In the genomic region with DNA sequence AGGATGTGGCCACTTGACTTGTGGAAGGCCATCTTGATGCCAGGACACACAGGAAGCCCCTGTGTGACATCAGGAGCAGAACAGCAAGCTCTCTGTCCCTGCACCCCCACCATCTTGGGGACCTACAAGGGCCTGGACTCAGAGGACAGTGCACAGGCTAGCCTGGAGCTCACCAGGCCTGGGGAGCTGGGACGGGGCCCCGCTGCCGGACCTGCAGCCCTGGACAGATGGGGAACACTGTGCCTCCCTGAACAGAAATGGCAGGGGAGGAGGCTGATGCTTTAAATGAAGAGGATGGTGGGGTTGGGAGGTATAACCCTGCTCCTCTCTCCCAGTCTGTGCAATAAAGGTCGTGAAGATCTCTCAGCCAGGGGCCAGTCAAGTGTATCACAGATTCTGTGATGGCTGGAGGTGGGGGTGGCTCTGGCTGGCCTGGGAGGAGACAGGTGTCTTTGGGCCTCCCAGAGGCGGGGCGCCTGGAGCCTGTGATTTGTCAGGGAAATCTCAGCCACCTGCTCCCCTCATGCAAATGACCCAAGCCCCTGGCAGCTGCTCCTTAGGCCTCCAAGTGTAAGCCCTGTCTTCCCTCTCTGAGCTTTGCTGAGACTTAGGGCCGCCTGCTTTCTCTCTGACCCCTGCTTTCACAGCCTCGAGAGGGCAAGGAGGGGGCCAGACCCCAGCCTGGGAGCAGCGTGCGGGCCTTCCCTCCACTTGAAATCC, we compare ENCODE assay signal across 9 cellular contexts. TPM values are rescaled to one million over a fixed set of nuclear protein-coding genes. Genes with fewer than 3 reads are reported as not detected.
DNase-seq lines count a peak whose midpoint lies in the region; ATAC-seq and TF ChIP-seq lines count a peak whose summit lies in the region.
"Had no signal": no experiment of that assay in that cellular context is flagged by ENCODE, and none has a peak within 500 bp of the region (broad histone marks: within the 10 kb centered on the region; RNA-seq: fewer than 3 reads in every experiment).

No MANE protein-coding gene starts in this region.

- no peaks in the 10 kb centered on the region for H3F3A ChIP-seq in MM.1S (ENCODE audit: insufficient read depth, low read length)

- H3K27me3 Mint-ChIP-seq in activated CD4-positive, alpha-beta T cell treated with anti-CD3 and anti-CD28 coated beads for 36 hours, result no peaks in the 10 kb centered on the region

- no peaks in the 10 kb centered on the region for H3K27me3 ChIP-seq in MM.1S (replicated peaks; ENCODE audit: insufficient read depth, low read length)

- intact Hi-C loops in activated CD4-positive, alpha-beta T cell treated with anti-CD3 and anti-CD28 coated beads for 36 hours (cut with DNase I, micrococcal nuclease), result no loop called here

- TF ChIP-seq CTCF in MM.1S (IDR thresholded peaks at IDR 0.05; ENCODE audit: low read length), result no peak

- H3K9ac ChIP-seq in MM.1S (ENCODE audit: low read length), result peak overlapping the region; percentile 7; the same call in 1 of the 2 replicates

- no peaks in the 10 kb centered on the region for H3K36me3 ChIP-seq in MM.1S (replicated peaks; ENCODE audit: insufficient read depth, low read length)

- peaks cover 2% of the 10 kb centered on the region for H3K36me3 Mint-ChIP-seq in activated CD4-positive, alpha-beta T cell treated with anti-CD3 and anti-CD28 coated beads for 36 hours (ENCODE audit: low read depth)

- H3K9me2 ChIP-seq in MM.1S (replicated peaks; ENCODE audit: insufficient read depth, low read length), result no peaks in the 10 kb centered on the region

- no peaks in the 10 kb centered on the region for H3K4me1 Mint-ChIP-seq in activated CD4-positive, alpha-beta T cell treated with anti-CD3 and anti-CD28 coated beads for 36 hours

- ATAC-seq in GM18502 (IDR thresholded peaks at IDR 0.05; ENCODE audit: poor library complexity, unreplicated experiment) (peak; percentile 93), GM21515 (IDR thresholded peaks at IDR 0.05; ENCODE audit: unreplicated experiment) (peak; percentile 82)
- ATAC-seq in activated CD4-positive, alpha-beta T cell treated with anti-CD3 and anti-CD28 coated beads for 36 hours, result no peak

- no peaks in the 10 kb centered on the region for H3K79me2 ChIP-seq in MM.1S (ENCODE audit: low read length)

- no peaks in the 10 kb centered on the region for H4K20me1 ChIP-seq in MM.1S (ENCODE audit: insufficient read depth, low read length)

- CTCF ChIA-PET in activated CD4-positive, alpha-beta T cell treated with anti-CD3 and anti-CD28 coated beads for 36 hours (lab: Charles Lee), result interaction anchor here (1.8 kb wide), 1 partner anchor 11 kb away, joined by 7 read pairs; a partner anchor contains a TSS

- no peak overlapping the region for H3K4me3 Mint-ChIP-seq in activated CD4-positive, alpha-beta T cell treated with anti-CD3 and anti-CD28 coated beads for 36 hours

- peak overlapping the region; percentile 72 for H2AFZ ChIP-seq in MM.1S (ENCODE audit: low read length)

- H3K27ac Mint-ChIP-seq in activated CD4-positive, alpha-beta T cell treated with anti-CD3 and anti-CD28 coated beads for 36 hours, result no peak overlapping the region

- POLR2A ChIA-PET in activated CD4-positive, alpha-beta T cell treated with anti-CD3 and anti-CD28 coated beads for 36 hours (lab: Charles Lee), result interaction anchor here (1.4 to 2.4 kb wide), 2 partner anchors 12 to 13 kb away, joined by 5 to 6 read pairs; a partner anchor contains a TSS

- H3K4me1 ChIP-seq in MM.1S (ENCODE audit: low read length), result peaks cover 11% of the 10 kb centered on the region

- no peaks in the 10 kb centered on the region for H3K9me3 Mint-ChIP-seq in activated CD4-positive, alpha-beta T cell treated with anti-CD3 and anti-CD28 coated beads for 36 hours (ENCODE audit: low read depth)

- H3K9me3 ChIP-seq in MM.1S (replicated peaks; ENCODE audit: insufficient read depth, low read length), result no peaks in the 10 kb centered on the region

- DNase-seq in MM.1S, result peak; percentile 84
- peak; percentile 86 for DNase-seq in ecto neural progenitor cell (ENCODE audit: low spot score)
- DNase-seq in activated CD4-positive, alpha-beta T cell treated with anti-CD3 and anti-CD28 coated beads, Interleukin-2, amount 50 U/mL, for 48 hours, result no peak
- DNase-seq in activated CD4-positive, alpha-beta T cell treated with anti-CD3 and anti-CD28 coated beads for 36 hours, result no peak
- DNase-seq in MV-4-11 (lab: John Stamatoyannopoulos, UW), result no peak
- no peak for DNase-seq in A172 (ENCODE audit: low spot score)
- DNase-seq: foreskin melanocyte had no signal

- H3K4me3 ChIP-seq in MM.1S (ENCODE audit: low read length), result no peak overlapping the region

- H3K27ac ChIP-seq in MM.1S (ENCODE audit: low read length), result peak overlapping the region; percentile 25; the same call in 1 of the 2 replicates

- H3K4me2 ChIP-seq in MM.1S (ENCODE audit: low read depth, low read length), result peak overlapping the region; percentile 56

RNA-seq across cellular contexts. Expression of a gene that starts 1.1 kb away (rescaled TPM):
- under 1 TPM; 0.66 to 0.76 TPM for total RNA-seq in activated CD4-positive, alpha-beta T cell treated with anti-CD3 and anti-CD28 coated beads for 36 hours
- 0.19 and 5.1 TPM in 2 replicates for total RNA-seq in A172 (2014; rRNA removed; shearing (Covaris generic))

RNA-seq across cellular contexts. Expression of a gene that starts 11.4 kb away (rescaled TPM):
- total RNA-seq in activated CD4-positive, alpha-beta T cell treated with anti-CD3 and anti-CD28 coated beads for 36 hours, result 1 to 10 TPM in 1 of 2 experiments, under 1 TPM in 1; 0.86 to 1.3 TPM
- 6.9 and 7.4 TPM in 2 replicates for total RNA-seq in A172 (2014; rRNA removed; shearing (Covaris generic))

RNA-seq across cellular contexts. Expression of a gene that starts 11.4 kb away (rescaled TPM):
- total RNA-seq in activated CD4-positive, alpha-beta T cell treated with anti-CD3 and anti-CD28 coated beads for 36 hours, result 10 to 100 TPM; 87.8 to 99.7 TPM
- total RNA-seq in A172 (2014; rRNA removed; shearing (Covaris generic)), result 30.8 and 52.8 TPM in 2 replicates

RNA-seq across cellular contexts. Expression of a gene that starts 12.3 kb away (rescaled TPM):
- total RNA-seq in activated CD4-positive, alpha-beta T cell treated with anti-CD3 and anti-CD28 coated beads for 36 hours, result 100 to 1,000 TPM; 128 to 132 TPM
- total RNA-seq in A172 (2014; rRNA removed; shearing (Covaris generic)), result 87.3 and 104 TPM in 2 replicates

RNA-seq across cellular contexts. Expression of a gene that starts 18.0 kb away (rescaled TPM):
- total RNA-seq in activated CD4-positive, alpha-beta T cell treated with anti-CD3 and anti-CD28 coated beads for 36 hours, result under 1 TPM; 0.11 to 0.26 TPM
- total RNA-seq in A172 (2014; rRNA removed; shearing (Covaris generic)), result 5.3 and 12.3 TPM in 2 replicates

Comparison
In these comparisons a context has a peak if more than half of its experiments do, and no peak if none do; other contexts are left out.
1. DNase-seq: peak in MM.1S (single experiment) and ecto neural progenitor cell (single experiment); none in activated CD4-positive, alpha-beta T cell treated with anti-CD3 and anti-CD28 coated beads, Interleukin-2, amount 50 U/mL, for 48 hours (0 of 2), activated CD4-positive, alpha-beta T cell treated with anti-CD3 and anti-CD28 coated beads for 36 hours (single experiment), MV-4-11 (single experiment) and A172 (single experiment).